In the genomic region with DNA sequence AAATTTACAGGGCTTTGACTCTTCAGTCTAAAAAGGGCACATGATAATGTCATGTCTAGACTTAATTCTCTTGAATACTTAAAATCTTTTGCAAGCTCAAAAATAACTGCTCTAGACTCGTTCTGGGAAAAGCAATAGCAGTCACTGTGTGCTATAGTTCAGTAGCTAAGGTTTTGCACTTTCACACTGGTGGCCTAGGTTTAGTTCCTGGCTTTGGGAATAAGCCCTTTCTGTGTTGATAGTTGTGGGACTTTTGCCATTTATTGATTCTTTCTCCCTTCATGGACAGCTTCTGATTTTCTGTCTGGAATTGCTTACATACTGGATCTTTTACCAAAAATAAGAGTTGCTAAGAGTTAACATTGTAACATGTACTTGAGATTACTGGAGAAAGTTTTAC, we compare ENCODE assay signal across 5 cellular contexts.
"Had no signal": no experiment of that assay in that cellular context is flagged by ENCODE, and none has a peak within 500 bp of the region (broad histone marks: within the 10 kb centered on the region; RNA-seq: fewer than 3 reads in every experiment).

No MANE protein-coding gene starts in this region.

- H3K4me1 Mint-ChIP-seq: GM23338, H9, IgD-negative memory B cell had no signal

- H3K4me3 ChIP-seq: GM23338 had no signal

- ATAC-seq: GM23338 had no signal

- H3K4me3 Mint-ChIP-seq: GM23338, H9, IgD-negative memory B cell had no signal

- DNase-seq: H9, HCEC 1CT, KBM-7 had no signal

- H3K27ac Mint-ChIP-seq: GM23338, H9, IgD-negative memory B cell had no signal
